Comparison of ENCODE assay signal across 9 cellular contexts in the genomic region with DNA sequence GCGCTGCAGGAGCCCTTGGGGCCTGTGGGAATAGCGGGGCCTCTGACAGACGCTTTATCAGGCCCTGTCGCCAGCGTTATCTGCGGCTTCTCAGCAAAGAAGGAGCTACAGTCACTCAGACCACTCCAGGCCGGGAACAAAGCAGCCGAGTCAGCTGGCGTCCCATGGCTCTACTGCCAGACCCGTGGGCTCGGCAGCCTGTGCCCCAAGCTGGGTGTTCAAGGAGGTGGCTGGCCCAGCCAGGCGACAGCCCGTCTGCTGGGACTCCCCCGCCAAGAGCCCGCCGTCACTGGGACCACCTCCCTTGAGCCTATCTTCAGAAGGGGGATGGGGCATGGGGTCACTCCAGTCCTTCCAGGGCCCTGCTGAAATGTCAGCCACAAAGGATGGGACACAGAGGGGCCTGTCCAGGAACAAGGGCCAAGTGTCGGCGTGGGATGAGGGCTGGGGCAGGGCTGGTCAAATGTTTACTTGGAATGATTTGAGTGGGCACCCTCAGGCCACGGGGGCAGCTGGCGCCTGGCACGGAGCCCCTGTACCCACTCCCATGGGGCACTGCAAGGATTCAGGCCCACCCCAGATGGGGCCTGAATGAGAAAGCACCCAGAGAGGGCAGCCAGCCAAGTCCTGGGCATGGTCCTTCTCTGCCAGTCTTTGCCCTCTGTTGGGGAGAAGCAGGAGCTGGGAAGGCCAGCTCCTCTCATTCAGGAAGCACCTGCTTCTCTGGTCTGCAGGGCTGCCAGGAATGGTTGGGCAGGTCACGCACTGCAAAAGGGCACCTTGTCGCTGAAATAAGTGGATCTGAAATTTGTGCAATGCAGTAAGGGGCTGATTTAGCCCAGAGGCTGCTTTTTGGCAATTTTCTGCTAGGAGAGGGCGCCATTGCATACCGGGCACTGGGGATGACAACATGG.
DNase-seq lines count a peak whose midpoint lies in the region; ATAC-seq and TF ChIP-seq lines count a peak whose summit lies in the region.
"Had no signal": no experiment of that assay in that cellular context is flagged by ENCODE, and none has a peak within 500 bp of the region (broad histone marks: within the 10 kb centered on the region; RNA-seq: fewer than 3 reads in every experiment).

No MANE protein-coding gene starts in this region.

- H3K27ac ChIP-seq in testis, result no peak overlapping the region
- H3K27ac ChIP-seq: psoas muscle had no signal

- no peak overlapping the region for H3K4me3 ChIP-seq in testis

- no peak for TF ChIP-seq EP300 in Ishikawa (IDR thresholded peaks at IDR 0.05; ENCODE audit: borderline replicate concordance)

- WGBS in testis, 2 donors, result 79 to 82% methylated on average over 8 to 25 of the region's 25 CpGs

- no peak for TF ChIP-seq RAD21 in Ishikawa (IDR thresholded peaks at IDR 0.05; ENCODE audit: low read depth)

- peak; percentile 39 for DNase-seq in activated CD8-positive, alpha-beta memory T cell treated with anti-CD3 and anti-CD28 coated beads, Interleukin-2, amount 50 U/mL, for 48 hours
- peak; percentile 27 for DNase-seq in left kidney (ENCODE audit: low read depth, low spot score)
- peak; percentile 23 for DNase-seq in testis
- DNase-seq in kidney glomerular epithelial cell (lab: John Stamatoyannopoulos, UW), result no peak
- no peak for DNase-seq in cortex of kidney (lab: John Stamatoyannopoulos, UW)

- TF ChIP-seq CTCF in testis (IDR thresholded peaks at IDR 0.05), result no peak

- peaks cover 18% of the 10 kb centered on the region for H3K4me1 ChIP-seq in testis

- H3K9me3 ChIP-seq in testis, result no peaks in the 10 kb centered on the region
- H3K9me3 ChIP-seq: psoas muscle had no signal

- H3K27me3 ChIP-seq in testis, result no peaks in the 10 kb centered on the region

- intact Hi-C loops in testis (cut with DNase I; ENCODE audit: low total_unique reads), result loop anchor here (10.0 kb wide), 2 partner anchors 66 to 246 kb away; no protein-coding TSS in a partner anchor

- no peaks in the 10 kb centered on the region for H3K36me3 ChIP-seq in testis (ENCODE audit: low read depth, missing control alignments)

- no peak for TF ChIP-seq POLR2A in testis (IDR thresholded peaks at IDR 0.05)

- ATAC-seq in GM18870 (IDR thresholded peaks at IDR 0.05; ENCODE audit: unreplicated experiment), result no peak
- ATAC-seq in HG03469 (IDR thresholded peaks at IDR 0.05; ENCODE audit: unreplicated experiment), result no peak

TF ChIP-seq in Ishikawa, 13 proteins besides CTCF, POLR2A, EP300 and RAD21:
- no peak for TF ChIP-seq TAF1 (IDR thresholded peaks at IDR 0.05; ENCODE audit: low read depth)
- TF ChIP-seq NFIC (IDR thresholded peaks at IDR 0.05), result peak; percentile 15; the same call in 1 of the 2 replicates

Comparison
In these comparisons a context has a peak if more than half of its experiments do, and no peak if none do; other contexts are left out.
1. DNase-seq: peak in activated CD8-positive, alpha-beta memory T cell treated with anti-CD3 and anti-CD28 coated beads, Interleukin-2, amount 50 U/mL, for 48 hours (single experiment), left kidney (single experiment) and testis (single experiment); none in kidney glomerular epithelial cell (single experiment) and cortex of kidney (single experiment).